Comparison of ENCODE assay signal across 24 cellular contexts in the genomic region with DNA sequence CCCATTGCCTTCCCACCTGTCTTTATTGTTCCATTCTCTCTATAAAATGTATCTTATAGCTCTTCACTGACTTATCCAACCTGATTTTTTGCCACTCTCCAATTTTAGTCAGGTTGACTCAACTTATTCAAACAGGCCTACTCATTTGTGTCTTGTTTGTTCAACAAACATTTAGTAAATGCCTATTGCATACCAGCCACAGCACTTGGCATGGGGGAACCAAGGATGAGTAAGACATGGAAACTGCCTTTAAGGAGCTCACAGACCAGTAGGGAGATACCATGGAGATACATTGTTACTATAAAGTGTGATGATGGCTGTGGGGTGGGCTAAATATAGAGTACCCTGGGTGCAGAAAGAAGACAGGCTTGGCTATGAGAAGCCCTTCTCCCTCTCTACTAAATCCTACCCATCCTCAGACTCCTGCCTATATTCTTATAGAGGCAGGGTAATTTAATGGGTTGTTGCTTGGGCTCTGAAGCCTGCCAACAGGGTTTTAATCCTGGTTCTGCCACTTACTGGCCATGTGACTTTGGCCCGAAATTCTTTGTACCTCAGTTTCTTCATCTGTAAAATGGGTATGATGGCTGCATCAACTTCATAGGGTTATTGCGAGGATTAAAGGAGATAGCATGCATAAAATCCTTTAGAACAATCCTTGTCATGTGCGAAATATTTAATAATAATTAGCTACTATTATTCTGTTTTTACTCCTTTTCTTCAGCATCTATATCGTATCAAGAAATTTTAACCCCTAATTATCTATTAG.
"Had no signal": no experiment of that assay in that cellular context is flagged by ENCODE, and none has a peak within 500 bp of the region (broad histone marks: within the 10 kb centered on the region; RNA-seq: fewer than 3 reads in every experiment).

No MANE protein-coding gene starts in this region.

- H3K27ac ChIP-seq: cardiac muscle cell, esophagus squamous epithelium, neutrophil, parathyroid adenoma, transverse colon had no signal

- H3K79me2 ChIP-seq: parathyroid adenoma had no signal

- H3K9me3 ChIP-seq: esophagus squamous epithelium, neutrophil, transverse colon had no signal

- FAIRE-seq: kidney, TTC549 had no signal

- H3K4me3 ChIP-seq: cardiac muscle cell, esophagus squamous epithelium, transverse colon had no signal

- ATAC-seq: activated CD8-positive, alpha-beta T cell treated with anti-CD3 and anti-CD28 coated beads, Interleukin-2, amount 10 ng/mL, durations not matched to agents 7 days and 5 days; left ventricle myocardium superior; naive thymus-derived CD8-positive, alpha-beta T cell; stimulated activated naive B cell treated with anti-CD40 and anti-IgM and Interleukin-4, amounts not matched to agents 10 μg/mL and 1 μg/mL and 100 μg/mL, for 72 hours had no signal

- H3K9ac ChIP-seq: parathyroid adenoma had no signal

- H3K4me1 Mint-ChIP-seq: activated B cell treated with CpG ODN at 0.5 μM for 24 hours; activated CD4-positive, alpha-beta T cell treated with anti-CD3 and anti-CD28 coated beads, Interleukin-2, amount 10 ng/mL, durations not matched to agents 24 days and 14 days; naive thymus-derived CD8-positive, alpha-beta T cell; stimulated activated naive B cell treated with anti-CD40 and anti-IgM and Interleukin-4, amounts not matched to agents 10 μg/mL and 1 μg/mL and 100 μg/mL, for 72 hours had no signal

- H3K4me1 ChIP-seq: parathyroid adenoma, transverse colon had no signal

- H3K27me3 ChIP-seq: cardiac muscle cell, transverse colon had no signal

- H3K4me3 Mint-ChIP-seq: activated B cell treated with CpG ODN at 0.5 μM for 24 hours; activated CD4-positive, alpha-beta T cell treated with anti-CD3 and anti-CD28 coated beads, Interleukin-2, amount 10 ng/mL, durations not matched to agents 24 days and 14 days; activated CD8-positive, alpha-beta T cell treated with anti-CD3 and anti-CD28 coated beads, Interleukin-2, amount 10 ng/mL, durations not matched to agents 7 days and 5 days; activated naive CD8-positive, alpha-beta T cell; naive thymus-derived CD8-positive, alpha-beta T cell; stimulated activated naive B cell treated with anti-CD40 and anti-IgM and Interleukin-4, amounts not matched to agents 10 μg/mL and 1 μg/mL and 100 μg/mL, for 72 hours had no signal

- H3K27ac Mint-ChIP-seq: activated B cell treated with CpG ODN at 0.5 μM for 24 hours; activated CD4-positive, alpha-beta T cell treated with anti-CD3 and anti-CD28 coated beads, Interleukin-2, amount 10 ng/mL, durations not matched to agents 24 days and 14 days; activated CD8-positive, alpha-beta T cell treated with anti-CD3 and anti-CD28 coated beads, Interleukin-2, amount 10 ng/mL, durations not matched to agents 7 days and 5 days; activated naive CD8-positive, alpha-beta T cell; naive thymus-derived CD8-positive, alpha-beta T cell; stimulated activated naive B cell treated with anti-CD40 and anti-IgM and Interleukin-4, amounts not matched to agents 10 μg/mL and 1 μg/mL and 100 μg/mL, for 72 hours had no signal

- H3K36me3 Mint-ChIP-seq: activated naive CD8-positive, alpha-beta T cell; naive thymus-derived CD8-positive, alpha-beta T cell; stimulated activated naive B cell treated with anti-CD40 and anti-IgM and Interleukin-4, amounts not matched to agents 10 μg/mL and 1 μg/mL and 100 μg/mL, for 72 hours had no signal

- DNase-seq: activated B cell treated with CpG ODN at 0.5 μM for 24 hours; activated CD4-positive, alpha-beta T cell treated with anti-CD3 and anti-CD28 coated beads, Interleukin-2, amount 10 ng/mL, durations not matched to agents 24 days and 14 days; activated CD8-positive, alpha-beta memory T cell treated with anti-CD3 and anti-CD28 coated beads, Interleukin-2, amount 50 U/mL, for 4 hours; activated CD8-positive, alpha-beta T cell treated with anti-CD3 and anti-CD28 coated beads, Interleukin-2, amount 10 ng/mL, durations not matched to agents 7 days and 5 days; activated gamma-delta T cell; activated T-cell treated with anti-CD3 and anti-CD28 coated beads, Interleukin-2, amount 50 U/mL, for 48 hours; esophagus squamous epithelium; foreskin fibroblast; hypothalamus; kidney; left ventricle myocardium superior; mesenchymal stem cell; naive thymus-derived CD8-positive, alpha-beta T cell; retina; stimulated activated CD4-positive, alpha-beta T cell treated with anti-CD3 and anti-CD28 coated beads, Interleukin-4, amount 100 ng/mL, for 1 hour; stimulated activated naive B cell treated with anti-CD40 and anti-IgM and Interleukin-4, amounts not matched to agents 10 μg/mL and 1 μg/mL and 100 μg/mL, for 72 hours; substantia nigra; T-helper 2 cell; transverse colon had no signal

- H2AFZ ChIP-seq: parathyroid adenoma had no signal

- H3K9me3 Mint-ChIP-seq: activated CD4-positive, alpha-beta T cell treated with anti-CD3 and anti-CD28 coated beads, Interleukin-2, amount 10 ng/mL, durations not matched to agents 24 days and 14 days had no signal

- H3K36me3 ChIP-seq: cardiac muscle cell, esophagus squamous epithelium, neutrophil, transverse colon had no signal
